9 cellular contexts compared by ENCODE assay signal in genomic region chr16:19410435-19411153, GRCh38. TPM values are rescaled to one million over a fixed set of nuclear protein-coding genes. Genes with fewer than 3 reads are reported as not detected.
DNase-seq lines count a peak whose midpoint lies in the region; ATAC-seq and TF ChIP-seq lines count a peak whose summit lies in the region.
"Had no signal": no experiment of that assay in that cellular context is flagged by ENCODE, and none has a peak within 500 bp of the region (broad histone marks: within the 10 kb centered on the region; RNA-seq: fewer than 3 reads in every experiment).

No MANE protein-coding gene starts in this region.

- H3K4me3 ChIP-seq in GM12865 (ENCODE audit: low read depth, low read length) (peak overlapping the region; percentile 27; the same call in 1 of the 2 replicates), SK-N-MC (peak overlapping the region; percentile 36), retinal pigment epithelial cell (ENCODE audit: low read length) (peak overlapping the region; percentile 44)

- ATAC-seq in foreskin keratinocyte, result peak; percentile 74
- ATAC-seq in GM21529 (IDR thresholded peaks at IDR 0.05; ENCODE audit: unreplicated experiment), result no peak
- ATAC-seq in effector memory CD8-positive, alpha-beta T cell (replicated peaks), result no peak

- peak overlapping the region; percentile 51 for H3K27ac ChIP-seq in 22Rv1
- H3K27ac ChIP-seq in SK-N-MC, result no peak overlapping the region
- H3K27ac ChIP-seq in foreskin keratinocyte, result no peak overlapping the region
- H3K27ac ChIP-seq: adrenal gland had no signal

- H3K4me3 Mint-ChIP-seq in effector memory CD8-positive, alpha-beta T cell, result peak overlapping the region in 1 of 2 donors; percentile 75

- no peak overlapping the region for H3K9ac ChIP-seq in SK-N-MC (ENCODE audit: insufficient read length)

- peaks cover 11% of the 10 kb centered on the region for H3K27me3 ChIP-seq in foreskin keratinocyte

- no peak overlapping the region for H3K27ac Mint-ChIP-seq in effector memory CD8-positive, alpha-beta T cell

- DNase-seq in GM12865 (ENCODE audit: low read depth) (peak; percentile 21), SK-N-MC (ENCODE audit: low read depth, low spot score) (no peak), foreskin keratinocyte (no peak), retinal pigment epithelial cell (ENCODE audit: low read depth) (no peak), mesenteric fat pad (ENCODE audit: low spot score) (no peak)
- no peak for DNase-seq in effector memory CD8-positive, alpha-beta T cell

- no peaks in the 10 kb centered on the region for H3K36me3 ChIP-seq in SK-N-MC (ENCODE audit: insufficient read depth, low read length)
- H3K36me3 ChIP-seq: adrenal gland had no signal

- peaks cover 0 to 3% of the 10 kb centered on the region in 2 donors for H3K4me1 Mint-ChIP-seq in effector memory CD8-positive, alpha-beta T cell (ENCODE audit: low read depth in 2 of 2)

- H3K27me3 Mint-ChIP-seq in effector memory CD8-positive, alpha-beta T cell, result peaks cover 51 to 84% of the 10 kb centered on the region in 2 donors

- no peaks in the 10 kb centered on the region for H3K9me3 Mint-ChIP-seq in effector memory CD8-positive, alpha-beta T cell

- H3K9me3 ChIP-seq in SK-N-MC (ENCODE audit: low read depth, low read length), result no peaks in the 10 kb centered on the region
- H3K9me3 ChIP-seq: adrenal gland had no signal

- TF ChIP-seq CTCF in 22Rv1 (IDR thresholded peaks at IDR 0.05) (peak; percentile 92), GM12865 (IDR thresholded peaks at IDR 0.05; ENCODE audit: insufficient read depth, low read depth, low read length, missing control alignments) (no peak), foreskin keratinocyte (conservative IDR thresholded peaks at IDR 0.05) (peak; percentile 55), retinal pigment epithelial cell (conservative IDR thresholded peaks at IDR 0.05; ENCODE audit: low read depth, low read length) (no peak)

- no peaks in the 10 kb centered on the region for H3K4me1 ChIP-seq in foreskin keratinocyte

- no peaks in the 10 kb centered on the region for H3K36me3 Mint-ChIP-seq in effector memory CD8-positive, alpha-beta T cell (ENCODE audit: insufficient read depth)

RNA-seq across cellular contexts. Expression of gene TMC5, which starts 7.1 kb away (rescaled TPM):
- total RNA-seq in foreskin keratinocyte (0.21 and 0.65 TPM in 2 replicates), mesenteric fat pad (0.26 TPM)
- polyA plus RNA-seq in foreskin keratinocyte, result 0.18 and 0.29 TPM in 2 replicates

Comparison
In these comparisons a context has a peak if more than half of its experiments do, and no peak if none do; other contexts are left out.
1. CTCF ChIP-seq: peak in 22Rv1 (single experiment) and foreskin keratinocyte (single experiment); none in GM12865 (single experiment) and retinal pigment epithelial cell (single experiment).
2. Peak in every context shown above with its lines, with median percentiles within 50 percentile points of each other: H3K4me3 ChIP-seq.